19 cellular contexts compared by ENCODE assay signal in the genomic region with DNA sequence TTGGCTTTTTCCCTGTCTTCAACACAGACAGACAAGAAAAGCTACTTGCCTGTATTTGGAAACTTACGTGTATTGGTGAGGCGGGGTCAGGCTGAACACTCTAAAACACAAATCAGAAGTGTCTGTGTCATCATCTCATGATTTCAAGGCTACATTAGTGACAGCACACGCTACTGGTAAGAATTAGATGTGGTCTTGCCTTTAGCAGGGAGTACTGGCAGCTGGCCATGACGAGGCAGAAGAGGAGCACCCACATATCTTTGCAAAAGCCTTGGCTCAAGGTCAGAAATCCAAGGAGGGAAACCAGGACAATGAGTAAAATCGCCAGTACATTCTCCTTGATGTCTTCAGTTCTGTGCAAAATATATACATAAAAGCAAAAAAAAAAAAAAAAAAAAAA.
DNase-seq lines count a peak whose midpoint lies in the region.
"Had no signal": no experiment of that assay in that cellular context is flagged by ENCODE, and none has a peak within 500 bp of the region (broad histone marks: within the 10 kb centered on the region; RNA-seq: fewer than 3 reads in every experiment).

No MANE protein-coding gene starts in this region.

- H3K27me3 ChIP-seq in H7 (ENCODE audit: control insufficient read depth, insufficient read depth, low read length), result no peaks in the 10 kb centered on the region
- H3K27me3 ChIP-seq: BLaER1 had no signal

- CTCF ChIA-PET in activated naive CD4-positive, alpha-beta T cell treated with anti-CD3 and anti-CD28 coated beads, Interleukin-2, amount 10 ng/mL, durations not matched to agents 7 days and 5 days (lab: Charles Lee), result no interaction called here

- peaks cover 22% of the 10 kb centered on the region for H3K36me3 Mint-ChIP-seq in T-helper 1 cell treated with Interleukin-12 subunit alpha and Interleukin-12 subunit beta and Interleukin-4 antibody, amounts not matched to agents 30 μg/mL and 1 μg/mL, for 36 hours (ENCODE audit: low read depth)
- H3K36me3 Mint-ChIP-seq in activated naive CD4-positive, alpha-beta T cell treated with anti-CD3 and anti-CD28 coated beads, Interleukin-2, amount 10 ng/mL, durations not matched to agents 7 days and 5 days, result peaks cover 14% of the 10 kb centered on the region

- no peak overlapping the region for H3K4me3 ChIP-seq in H7 (ENCODE audit: insufficient read depth, low read depth, low read length)
- H3K4me3 ChIP-seq: A549, BLaER1, GM12878, HAP-1 had no signal

- H3K9me3 Mint-ChIP-seq in T-helper 1 cell treated with Interleukin-12 subunit alpha and Interleukin-12 subunit beta and Interleukin-4 antibody, amounts not matched to agents 30 μg/mL and 1 μg/mL, for 36 hours, result no peaks in the 10 kb centered on the region
- H3K9me3 Mint-ChIP-seq in activated naive CD4-positive, alpha-beta T cell treated with anti-CD3 and anti-CD28 coated beads, Interleukin-2, amount 10 ng/mL, durations not matched to agents 7 days and 5 days, result no peaks in the 10 kb centered on the region

- no peaks in the 10 kb centered on the region for H3K27me3 Mint-ChIP-seq in T-helper 1 cell treated with Interleukin-12 subunit alpha and Interleukin-12 subunit beta and Interleukin-4 antibody, amounts not matched to agents 30 μg/mL and 1 μg/mL, for 36 hours (ENCODE audit: low read depth)
- H3K27me3 Mint-ChIP-seq in activated naive CD4-positive, alpha-beta T cell treated with anti-CD3 and anti-CD28 coated beads, Interleukin-2, amount 10 ng/mL, durations not matched to agents 7 days and 5 days, result no peaks in the 10 kb centered on the region
- H3K27me3 Mint-ChIP-seq: CD4-positive, alpha-beta memory T cell had no signal

- no peak for DNase-seq in T-helper 1 cell
- peak; percentile 44 for DNase-seq in amniotic epithelial cell (ENCODE audit: low read depth)
- DNase-seq in occipital lobe (lab: John Stamatoyannopoulos, UW), result peak; percentile 22
- no peak for DNase-seq in SK-N-DZ (ENCODE audit: low spot score)
- DNase-seq in activated naive CD4-positive, alpha-beta T cell treated with anti-CD3 and anti-CD28 coated beads, Interleukin-2, amount 10 ng/mL, durations not matched to agents 7 days and 5 days, result no peak
- no peak for DNase-seq in H7
- no peak for DNase-seq in NK-92 (lab: John Stamatoyannopoulos, UW; ENCODE audit: unreplicated experiment)
- DNase-seq: AML-193; Calu3; CD4-positive, alpha-beta memory T cell; DMS53; DND-41; EL had no signal

- H3K36me3 ChIP-seq in H7 (replicated peaks; ENCODE audit: control insufficient read depth, insufficient read depth, low read length), result peaks cover 18% of the 10 kb centered on the region
- H3K36me3 ChIP-seq: BLaER1, HAP-1 had no signal

- peak overlapping the region; percentile 1 for H3K27ac Mint-ChIP-seq in T-helper 1 cell treated with Interleukin-12 subunit alpha and Interleukin-12 subunit beta and Interleukin-4 antibody, amounts not matched to agents 30 μg/mL and 1 μg/mL, for 36 hours
- no peak overlapping the region for H3K27ac Mint-ChIP-seq in activated naive CD4-positive, alpha-beta T cell treated with anti-CD3 and anti-CD28 coated beads, Interleukin-2, amount 10 ng/mL, durations not matched to agents 7 days and 5 days
- H3K27ac Mint-ChIP-seq: CD14-positive monocyte; CD4-positive, alpha-beta memory T cell had no signal

- no peak overlapping the region for H3K4me3 Mint-ChIP-seq in T-helper 1 cell treated with Interleukin-12 subunit alpha and Interleukin-12 subunit beta and Interleukin-4 antibody, amounts not matched to agents 30 μg/mL and 1 μg/mL, for 36 hours
- H3K4me3 Mint-ChIP-seq in activated naive CD4-positive, alpha-beta T cell treated with anti-CD3 and anti-CD28 coated beads, Interleukin-2, amount 10 ng/mL, durations not matched to agents 7 days and 5 days, result no peak overlapping the region
- H3K4me3 Mint-ChIP-seq: CD14-positive monocyte; CD4-positive, alpha-beta memory T cell had no signal

- H3K4me1 Mint-ChIP-seq in T-helper 1 cell treated with Interleukin-12 subunit alpha and Interleukin-12 subunit beta and Interleukin-4 antibody, amounts not matched to agents 30 μg/mL and 1 μg/mL, for 36 hours (ENCODE audit: low read depth), result peaks cover 4% of the 10 kb centered on the region
- no peaks in the 10 kb centered on the region for H3K4me1 Mint-ChIP-seq in activated naive CD4-positive, alpha-beta T cell treated with anti-CD3 and anti-CD28 coated beads, Interleukin-2, amount 10 ng/mL, durations not matched to agents 7 days and 5 days
- H3K4me1 Mint-ChIP-seq: CD14-positive monocyte had no signal

Comparison
In these comparisons a context has a peak if more than half of its experiments do, and no peak if none do; other contexts are left out.
1. DNase-seq: peak in amniotic epithelial cell (single experiment) and occipital lobe (single experiment); none in T-helper 1 cell (0 of 5), SK-N-DZ (single experiment), activated naive CD4-positive, alpha-beta T cell treated with anti-CD3 and anti-CD28 coated beads, Interleukin-2, amount 10 ng/mL, durations not matched to agents 7 days and 5 days (single experiment), H7 (single experiment) and NK-92 (single experiment).